Comparison of ENCODE assay signal across 25 cellular contexts in the genomic region with DNA sequence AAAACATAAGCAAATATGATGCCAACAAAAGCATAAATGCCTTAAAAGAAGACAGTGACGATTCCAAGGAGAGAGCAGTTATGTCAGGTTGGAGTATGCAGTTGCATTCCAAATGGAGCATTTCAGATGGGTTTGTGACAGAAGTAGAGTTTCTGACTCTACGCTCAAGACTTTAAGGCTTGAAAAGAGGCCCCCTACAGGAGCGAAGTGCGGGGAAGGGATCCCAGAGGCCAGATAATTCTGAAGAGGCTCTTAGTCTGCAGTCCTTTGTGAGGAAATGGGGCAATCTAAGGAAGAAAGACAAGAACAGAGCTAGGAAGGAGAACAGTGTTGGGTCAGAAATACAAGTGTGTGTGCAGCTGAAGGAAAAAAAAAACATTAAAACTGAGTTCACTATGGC.
"Had no signal": no experiment of that assay in that cellular context is flagged by ENCODE, and none has a peak within 500 bp of the region (broad histone marks: within the 10 kb centered on the region; RNA-seq: fewer than 3 reads in every experiment).

No MANE protein-coding gene starts in this region.

- H3K4me3 ChIP-seq: coronary artery, heart left ventricle, left ventricle myocardium inferior, lung, psoas muscle, right lobe of liver, spleen, tibial artery, upper lobe of right lung, vagina had no signal

- H3K4me3 Mint-ChIP-seq: naive B cell; nephron; stimulated activated memory B cell treated with anti-CD40 and anti-IgM and Interleukin-4, amounts not matched to agents 10 μg/mL and 1 μg/mL and 100 μg/mL, for 72 hours; stimulated activated naive CD8-positive, alpha-beta T cell treated with anti-CD3 and anti-CD28 coated beads, Interleukin-15, Interleukin-2, amounts not matched to agents 100 ng/mL and 50 ng/mL, for 24 hours had no signal

- H3K9me3 Mint-ChIP-seq: naive B cell; nephron; stimulated activated memory B cell treated with anti-CD40 and anti-IgM and Interleukin-4, amounts not matched to agents 10 μg/mL and 1 μg/mL and 100 μg/mL, for 72 hours had no signal

- H3K27ac ChIP-seq: coronary artery, heart left ventricle, left ventricle myocardium inferior, neutrophil, psoas muscle, right lobe of liver, spleen, tibial artery, upper lobe of right lung, vagina had no signal

- DNase-seq: effector CD4-positive, alpha-beta T cell; heart left ventricle; hippocampal formation; kidney; left cardiac atrium; left ventricle myocardium inferior; mesenchymal stem cell; naive B cell; psoas muscle; retina; right lobe of liver; spleen; stimulated activated CD4-positive, alpha-beta T cell treated with anti-CD3 and anti-CD28 coated beads, Interleukin-15, amount 100 ng/mL, for 24 hours; stimulated activated CD4-positive, alpha-beta T cell treated with anti-CD3 and anti-CD28 coated beads, Interleukin-1b, Interleukin-23, amount 100 ng/mL, for 48 hours; stimulated activated CD4-positive, alpha-beta T cell treated with anti-CD3 and anti-CD28 coated beads, Interleukin-4, amount 100 ng/mL, for 24 hours; tibial artery; upper lobe of right lung had no signal

- H3K27ac Mint-ChIP-seq: naive B cell; nephron; stimulated activated memory B cell treated with anti-CD40 and anti-IgM and Interleukin-4, amounts not matched to agents 10 μg/mL and 1 μg/mL and 100 μg/mL, for 72 hours; stimulated activated naive CD8-positive, alpha-beta T cell treated with anti-CD3 and anti-CD28 coated beads, Interleukin-15, Interleukin-2, amounts not matched to agents 100 ng/mL and 50 ng/mL, for 24 hours had no signal

- H3K27me3 Mint-ChIP-seq: stimulated activated naive CD8-positive, alpha-beta T cell treated with anti-CD3 and anti-CD28 coated beads, Interleukin-15, Interleukin-2, amounts not matched to agents 100 ng/mL and 50 ng/mL, for 24 hours had no signal

- H3K4me1 Mint-ChIP-seq: naive B cell; stimulated activated memory B cell treated with anti-CD40 and anti-IgM and Interleukin-4, amounts not matched to agents 10 μg/mL and 1 μg/mL and 100 μg/mL, for 72 hours had no signal

- H3K36me3 ChIP-seq: left ventricle myocardium inferior, neutrophil, right lobe of liver, spleen, tibial artery, upper lobe of right lung, vagina had no signal

- H3K27me3 ChIP-seq: heart left ventricle, neutrophil, right lobe of liver, spleen, tibial artery, upper lobe of right lung, vagina had no signal

- H3K9me3 ChIP-seq: heart left ventricle, left ventricle myocardium inferior, neutrophil, psoas muscle, right lobe of liver, spleen, tibial artery, upper lobe of right lung, vagina had no signal

- H3K36me3 Mint-ChIP-seq: naive B cell; stimulated activated memory B cell treated with anti-CD40 and anti-IgM and Interleukin-4, amounts not matched to agents 10 μg/mL and 1 μg/mL and 100 μg/mL, for 72 hours had no signal

- H3K4me1 ChIP-seq: psoas muscle, right lobe of liver, spleen, tibial artery, upper lobe of right lung had no signal

- ATAC-seq: esophagus mucosa; heart left ventricle; left cardiac atrium; psoas muscle; right lobe of liver; stimulated activated memory B cell treated with anti-CD40 and anti-IgM and Interleukin-4, amounts not matched to agents 10 μg/mL and 1 μg/mL and 100 μg/mL, for 72 hours; upper lobe of right lung had no signal
